ENCODE assay signal across 15 cellular contexts in genomic region chr5:80248378-80248777, GRCh38. TPM values are rescaled to one million over a fixed set of nuclear protein-coding genes. Genes with fewer than 3 reads are reported as not detected.
DNase-seq lines count a peak whose midpoint lies in the region; ATAC-seq and TF ChIP-seq lines count a peak whose summit lies in the region.
"Had no signal": no experiment of that assay in that cellular context is flagged by ENCODE, and none has a peak within 500 bp of the region (broad histone marks: within the 10 kb centered on the region; RNA-seq: fewer than 3 reads in every experiment).

No MANE protein-coding gene starts in this region.

- H3K4me1 Mint-ChIP-seq in T-helper 2 cell treated with Interferon-gamma antibody and Interleukin-4, amounts not matched to agents 5 μg/mL and 100 μg/mL, for 36 hours (ENCODE audit: low read depth), result peaks cover 60% of the 10 kb centered on the region
- peaks cover 50% of the 10 kb centered on the region for H3K4me1 Mint-ChIP-seq in type B pancreatic cell (ENCODE audit: unreplicated experiment)

- H3K9me3 ChIP-seq in right cardiac atrium (ENCODE audit: control insufficient read depth, low read length) (no peaks in the 10 kb centered on the region), esophagus (ENCODE audit: control insufficient read depth in 2 of 2, insufficient read depth in 1 of 2, low read depth in 1 of 2, low read length in 1 of 2) (no peaks in the 10 kb centered on the region)
- H3K9me3 ChIP-seq: SJCRH30, upper lobe of left lung had no signal

- peak overlapping the region; percentile 69 for H3K4me3 Mint-ChIP-seq in T-helper 2 cell treated with Interferon-gamma antibody and Interleukin-4, amounts not matched to agents 5 μg/mL and 100 μg/mL, for 36 hours
- H3K4me3 Mint-ChIP-seq in type B pancreatic cell, result no peak overlapping the region

- H3K27ac ChIP-seq in right cardiac atrium (ENCODE audit: low read length) (no peak overlapping the region), esophagus (ENCODE audit: low read depth in 2 of 2, low read length in 1 of 2) (peak overlapping the region; percentile 22 to 52)
- H3K27ac ChIP-seq: SJCRH30 had no signal

- 94% methylated on average over 2 of the region's 2 CpGs for WGBS in right cardiac atrium
- WGBS in esophagus, 2 donors, result 81 to 84% methylated on average over 2 of the region's 2 CpGs

- peaks cover 10% of the 10 kb centered on the region for H3K4me1 ChIP-seq in right cardiac atrium (ENCODE audit: control insufficient read depth, insufficient read depth, low read length)
- peaks cover 5 to 11% of the 10 kb centered on the region in 2 donors for H3K4me1 ChIP-seq in esophagus (ENCODE audit: control insufficient read depth in 2 of 2, insufficient read depth in 2 of 2, low read length in 1 of 2)

- H3K4me3 ChIP-seq in right cardiac atrium (ENCODE audit: low read length), result no peak overlapping the region
- no peak overlapping the region for H3K4me3 ChIP-seq in esophagus (ENCODE audit: low read depth in 1 of 2, low read length in 2 of 2)
- H3K4me3 ChIP-seq: SJCRH30, upper lobe of left lung had no signal

- peak; percentile 9 for DNase-seq in cardiac septum (ENCODE audit: low spot score)
- no peak for DNase-seq in right cardiac atrium
- DNase-seq in T-helper 2 cell treated with Interferon-gamma antibody and Interleukin-4, amounts not matched to agents 5 μg/mL and 100 μg/mL, for 36 hours (ENCODE audit: low spot score), result no peak
- DNase-seq in type B pancreatic cell (ENCODE audit: extremely low spot score, unreplicated experiment), result no peak
- DNase-seq in cerebellum (ENCODE audit: low spot score), result no peak
- no peak for DNase-seq in HuH-7.5 (ENCODE audit: low spot score)
- no peak for DNase-seq in stimulated activated CD4-positive, alpha-beta T cell treated with anti-CD3 and anti-CD28 coated beads, Interleukin-4, amount 100 ng/mL, for 24 hours
- DNase-seq: activated CD4-positive, alpha-beta T cell treated with anti-CD3 and anti-CD28 coated beads for 4 hours; GDM1; hypothalamus; mesenchymal stem cell; NCI-H446 treated with DMSO at 0.1 percent for 48 hours; SJCRH30; upper lobe of left lung had no signal

- ATAC-seq in right cardiac atrium, result no peak

- peak overlapping the region; percentile 49 for H3K27ac Mint-ChIP-seq in T-helper 2 cell treated with Interferon-gamma antibody and Interleukin-4, amounts not matched to agents 5 μg/mL and 100 μg/mL, for 36 hours
- H3K27ac Mint-ChIP-seq in type B pancreatic cell, result peak overlapping the region; percentile 90

- H3K36me3 ChIP-seq in esophagus (ENCODE audit: control insufficient read depth in 2 of 2, insufficient read depth in 2 of 2, low read length in 1 of 2), result no peaks in the 10 kb centered on the region
- H3K36me3 ChIP-seq: SJCRH30, upper lobe of left lung had no signal

- intact Hi-C loops in cardiac septum (cut with DNase I), result no loop called here
- intact Hi-C loops in right cardiac atrium (cut with DNase I), result no loop called here

- H3K36me3 Mint-ChIP-seq in T-helper 2 cell treated with Interferon-gamma antibody and Interleukin-4, amounts not matched to agents 5 μg/mL and 100 μg/mL, for 36 hours (ENCODE audit: low read depth), result peaks cover 55% of the 10 kb centered on the region
- peaks cover 22% of the 10 kb centered on the region for H3K36me3 Mint-ChIP-seq in type B pancreatic cell

- peaks cover 5% of the 10 kb centered on the region for H3K9me3 Mint-ChIP-seq in T-helper 2 cell treated with Interferon-gamma antibody and Interleukin-4, amounts not matched to agents 5 μg/mL and 100 μg/mL, for 36 hours
- H3K9me3 Mint-ChIP-seq in type B pancreatic cell, result peaks cover 5% of the 10 kb centered on the region

- H3K27me3 Mint-ChIP-seq in T-helper 2 cell treated with Interferon-gamma antibody and Interleukin-4, amounts not matched to agents 5 μg/mL and 100 μg/mL, for 36 hours (ENCODE audit: low read depth), result no peaks in the 10 kb centered on the region
- H3K27me3 Mint-ChIP-seq in type B pancreatic cell, result no peaks in the 10 kb centered on the region

- no peaks in the 10 kb centered on the region for H3K27me3 ChIP-seq in right cardiac atrium (ENCODE audit: control insufficient read depth, insufficient read depth)
- no peaks in the 10 kb centered on the region for H3K27me3 ChIP-seq in esophagus (ENCODE audit: control insufficient read depth in 1 of 2, insufficient read depth in 2 of 2, low read length in 2 of 2)
- H3K27me3 ChIP-seq: SJCRH30, upper lobe of left lung had no signal

- TF ChIP-seq CTCF in type B pancreatic cell (conservative IDR thresholded peaks at IDR 0.05), result no peak

RNA-seq across cellular contexts. Expression of gene SERINC5, which starts 7.5 kb away (rescaled TPM):
- total RNA-seq in cardiac septum (20.9 TPM), right cardiac atrium (10 to 100 TPM; 11.1 to 13.4 (median 12.4) TPM), type B pancreatic cell (ENCODE audit: low replicate concordance) (59.0 and 161 TPM in 2 replicates), cerebellum (30.7 TPM)
- polyA plus RNA-seq in right cardiac atrium (3.5 TPM), esophagus (10 to 100 TPM; 10.8 to 11.7 TPM)
